In the genomic region with DNA sequence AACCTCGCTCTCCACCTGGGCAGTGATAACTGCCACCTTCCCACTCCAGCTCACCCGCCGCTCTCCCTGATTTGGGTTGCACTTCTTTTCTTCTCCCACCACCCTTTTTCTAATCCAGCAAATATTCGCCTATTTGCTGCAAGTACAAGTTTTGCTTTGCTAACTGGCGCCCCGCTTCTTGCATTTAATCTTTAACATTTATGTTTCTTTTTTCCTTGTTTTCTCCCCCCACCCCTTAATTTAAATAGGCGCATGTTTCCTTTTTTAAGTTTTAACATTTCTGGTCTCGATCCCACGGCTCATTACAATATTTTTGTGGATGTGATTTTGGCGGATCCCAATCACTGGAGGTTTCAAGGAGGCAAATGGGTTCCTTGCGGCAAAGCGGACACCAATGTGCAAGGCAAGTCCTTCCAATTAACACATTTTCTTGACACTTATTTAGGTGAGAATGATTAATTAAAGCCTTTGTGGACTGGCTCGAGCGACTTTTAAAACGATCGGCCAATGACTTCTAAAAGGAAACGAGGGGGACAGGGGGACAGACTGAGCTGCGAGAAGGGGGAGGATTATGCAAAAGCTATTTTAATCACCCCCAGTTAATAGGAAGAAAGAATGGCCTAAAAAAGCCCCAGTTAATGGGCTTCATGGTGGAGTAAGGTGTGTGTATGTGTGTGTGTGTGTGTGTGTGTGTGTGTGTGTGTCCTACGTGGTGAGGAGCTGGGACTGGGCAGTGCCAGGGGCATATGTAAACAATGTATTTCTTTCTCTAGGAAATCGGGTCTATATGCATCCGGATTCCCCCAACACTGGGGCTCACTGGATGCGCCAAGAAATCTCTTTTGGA, we compare ENCODE assay signal across 15 cellular contexts. TPM values are rescaled to one million over a fixed set of nuclear protein-coding genes. Genes with fewer than 3 reads are reported as not detected.
DNase-seq lines count a peak whose midpoint lies in the region; ATAC-seq, FAIRE-seq and TF ChIP-seq lines count a peak whose summit lies in the region.
"Had no signal": no experiment of that assay in that cellular context is flagged by ENCODE, and none has a peak within 500 bp of the region (broad histone marks: within the 10 kb centered on the region; RNA-seq: fewer than 3 reads in every experiment).

No MANE protein-coding gene starts in this region.

- no peak for FAIRE-seq in A549 (lab: Jason Lieb, UNC)

- no peak overlapping the region for H2AK5ac ChIP-seq in mesendoderm (ENCODE audit: low read length)

- H3K27ac ChIP-seq in A549 (no peak overlapping the region), mesendoderm (ENCODE audit: low read depth, low read length) (no peak overlapping the region)
- no peak overlapping the region for H3K27ac ChIP-seq in CD8-positive, alpha-beta memory T cell (ENCODE audit: low read depth, low read length)
- H3K27ac ChIP-seq: BLaER1 treated with 17β-estradiol and CSF1 and Interleukin-3, amounts not matched to agents 10 nM and 100 nM; gastroesophageal sphincter; SJSA1 had no signal

- H3K18ac ChIP-seq in mesendoderm (ENCODE audit: low read length) = no peak overlapping the region

- no peak overlapping the region for H2BK5ac ChIP-seq in mesendoderm (ENCODE audit: low read length)

- no peak overlapping the region for H4K5ac ChIP-seq in mesendoderm (ENCODE audit: low read length)

- no peak for TF ChIP-seq RAD21 in A549 (conservative IDR thresholded peaks at IDR 0.05 in 1 of 2, IDR thresholded peaks at IDR 0.05 in 1 of 2)

- CTCF ChIA-PET in A549 (lab: Yijun Ruan, JAX) = no interaction called here
- CTCF ChIA-PET in CD8-positive, alpha-beta memory T cell (lab: Charles Lee) = no interaction called here
- CTCF ChIA-PET in activated CD4-positive, alpha-beta memory T cell treated with anti-CD3 and anti-CD28 coated beads, Interleukin-2, amount 10 ng/mL, durations not matched to agents 7 days and 5 days (lab: Charles Lee) = no interaction called here

- TF ChIP-seq POLR2A in A549 (IDR thresholded peaks at IDR 0.05; ENCODE audit: low read length) (no peak), GM18505 (IDR thresholded peaks at IDR 0.05; ENCODE audit: borderline replicate concordance, extremely low read depth, insufficient read depth, insufficient read length) (no peak)

- no peak for TF ChIP-seq CTCF in A549 (IDR thresholded peaks at IDR 0.05)

- H3K4me3 Mint-ChIP-seq in CD8-positive, alpha-beta memory T cell = peak overlapping the region in 5 of 7 donors; percentile 10 to 83 (median 56)
- H3K4me3 Mint-ChIP-seq in activated CD4-positive, alpha-beta memory T cell treated with anti-CD3 and anti-CD28 coated beads, Interleukin-2, amount 10 ng/mL, durations not matched to agents 7 days and 5 days = peak overlapping the region; percentile 21

- no peak for TF ChIP-seq EP300 in A549 (IDR thresholded peaks at IDR 0.05)

- H3K9ac ChIP-seq in mesendoderm (ENCODE audit: low read length) = peak overlapping the region; percentile 31
- H3K9ac ChIP-seq: BLaER1 treated with 17β-estradiol and CSF1 and Interleukin-3, amounts not matched to agents 10 nM and 100 nM had no signal

- H3K23ac ChIP-seq in mesendoderm (ENCODE audit: low read length) = peak overlapping the region; percentile 10

- H3K27ac Mint-ChIP-seq in CD8-positive, alpha-beta memory T cell = peak overlapping the region in 1 of 8 donors; percentile 11
- H3K27ac Mint-ChIP-seq in activated CD4-positive, alpha-beta memory T cell treated with anti-CD3 and anti-CD28 coated beads, Interleukin-2, amount 10 ng/mL, durations not matched to agents 7 days and 5 days = no peak overlapping the region

- no peaks in the 10 kb centered on the region for H3K79me1 ChIP-seq in mesendoderm (ENCODE audit: low read length)

- peak overlapping the region; percentile 34 for H3K56ac ChIP-seq in mesendoderm (ENCODE audit: low read length)

- H3K9me3 Mint-ChIP-seq in CD8-positive, alpha-beta memory T cell = peaks cover 0 to 5% (median 0%) of the 10 kb centered on the region in 5 donors
- no peaks in the 10 kb centered on the region for H3K9me3 Mint-ChIP-seq in activated CD4-positive, alpha-beta memory T cell treated with anti-CD3 and anti-CD28 coated beads, Interleukin-2, amount 10 ng/mL, durations not matched to agents 7 days and 5 days

- no peak overlapping the region for H2BK15ac ChIP-seq in mesendoderm (replicated peaks; ENCODE audit: low read depth)

- H3K4me1 ChIP-seq in A549 (no peaks in the 10 kb centered on the region), mesendoderm (ENCODE audit: control insufficient read depth, low read depth, low read length) (peaks cover 16% of the 10 kb centered on the region)
- H3K4me1 ChIP-seq in CD8-positive, alpha-beta memory T cell (ENCODE audit: insufficient read depth, low read length) = peaks cover 27% of the 10 kb centered on the region

- POLR2A ChIA-PET in A549 (lab: Yijun Ruan, JAX) = no interaction called here
- POLR2A ChIA-PET in CD8-positive, alpha-beta memory T cell (lab: Charles Lee) = no interaction called here
- POLR2A ChIA-PET in activated CD4-positive, alpha-beta memory T cell treated with anti-CD3 and anti-CD28 coated beads, Interleukin-2, amount 10 ng/mL, durations not matched to agents 7 days and 5 days (lab: Charles Lee) = interaction anchor here (0.6 kb wide), 1 partner anchor 584 kb away, joined by 3 read pairs; no protein-coding TSS in a partner anchor

- peaks cover 69 to 87% of the 10 kb centered on the region in 2 donors for H3K27me3 Mint-ChIP-seq in CD8-positive, alpha-beta memory T cell
- H3K27me3 Mint-ChIP-seq in activated CD4-positive, alpha-beta memory T cell treated with anti-CD3 and anti-CD28 coated beads, Interleukin-2, amount 10 ng/mL, durations not matched to agents 7 days and 5 days = peaks cover 82% of the 10 kb centered on the region

- peaks cover 39 to 58% (median 55%) of the 10 kb centered on the region in 3 donors for H3K4me1 Mint-ChIP-seq in CD8-positive, alpha-beta memory T cell
- peaks cover 49% of the 10 kb centered on the region for H3K4me1 Mint-ChIP-seq in activated CD4-positive, alpha-beta memory T cell treated with anti-CD3 and anti-CD28 coated beads, Interleukin-2, amount 10 ng/mL, durations not matched to agents 7 days and 5 days

- DNase-seq in A549 (ENCODE audit: low read depth in 1 of 2, low spot score in 1 of 2) (no peak), mesendoderm (peak; percentile 54), NCI-H524 treated with DMSO at 0.1 percent for 48 hours (lab: John Stamatoyannopoulos, UW) (no peak), NOMO-1 (lab: John Stamatoyannopoulos, UW; ENCODE audit: unreplicated experiment in 2 of 2) (no peak)
- no peak for DNase-seq in CD8-positive, alpha-beta memory T cell
- no peak for DNase-seq in activated CD4-positive, alpha-beta memory T cell treated with anti-CD3 and anti-CD28 coated beads, Interleukin-2, amount 10 ng/mL, durations not matched to agents 7 days and 5 days
- DNase-seq: activated effector memory CD4-positive, alpha-beta T cell treated with Interleukin-2 at 50 U/mL for 16 hours; GOT3; NCI-H2081 treated with DMSO at 0.1 percent for 48 hours; stimulated activated CD4-positive, alpha-beta T cell treated with anti-CD3 and anti-CD28 coated beads, Interleukin-4, amount 100 ng/mL, for 24 hours had no signal

- H2BK120ac ChIP-seq in mesendoderm (ENCODE audit: low read depth, low read length) = no peak overlapping the region

- H3K36me3 Mint-ChIP-seq in CD8-positive, alpha-beta memory T cell = no peaks in the 10 kb centered on the region
- H3K36me3 Mint-ChIP-seq in activated CD4-positive, alpha-beta memory T cell treated with anti-CD3 and anti-CD28 coated beads, Interleukin-2, amount 10 ng/mL, durations not matched to agents 7 days and 5 days (ENCODE audit: low read depth) = peaks cover 5% of the 10 kb centered on the region

- 68% methylated on average over 22 of the region's 22 CpGs for WGBS in A549 (ENCODE audit: missing lambda C conversion rate)
- WGBS in mesendoderm (ENCODE audit: extremely low coverage, insufficient coverage, low lambda C conversion rate) = no CpG with 5 or more reads among the region's 22 CpGs

- no peak overlapping the region for H4K8ac ChIP-seq in mesendoderm (ENCODE audit: low read depth, low read length)

- no peak overlapping the region for H3K4ac ChIP-seq in mesendoderm (ENCODE audit: low read depth, low read length)

- peak overlapping the region; percentile 24; the same call in 1 of the 3 replicates for H3K4me3 ChIP-seq in A549
- H3K4me3 ChIP-seq in CD8-positive, alpha-beta memory T cell (ENCODE audit: low read length) = no peak overlapping the region
- H3K4me3 ChIP-seq in mesendoderm (ENCODE audit: low read length) = no peak overlapping the region
- H3K4me3 ChIP-seq: SJSA1 had no signal

- H3K4me2 ChIP-seq in A549 (peak overlapping the region; percentile 64), mesendoderm (ENCODE audit: low read length) (peak overlapping the region; percentile 37)

- peaks cover 69% of the 10 kb centered on the region for H3K27me3 ChIP-seq in CD8-positive, alpha-beta memory T cell (ENCODE audit: insufficient read depth, low read length, poor library complexity, severe bottlenecking)
- H3K27me3 ChIP-seq in mesendoderm (ENCODE audit: insufficient read depth, low read length, poor library complexity) = peaks cover 55% of the 10 kb centered on the region
- H3K27me3 ChIP-seq: SJSA1 had no signal

- H3K9me3 ChIP-seq in A549 = no peaks in the 10 kb centered on the region
- H3K9me3 ChIP-seq in CD8-positive, alpha-beta memory T cell (ENCODE audit: low read length) = no peaks in the 10 kb centered on the region
- H3K9me3 ChIP-seq: gastroesophageal sphincter, SJSA1 had no signal

- ATAC-seq in A549 (no peak), GM18505 (IDR thresholded peaks at IDR 0.05; ENCODE audit: unreplicated experiment) (no peak), HG02678 (IDR thresholded peaks at IDR 0.05; ENCODE audit: unreplicated experiment) (no peak)
- ATAC-seq: gastroesophageal sphincter had no signal

- no peaks in the 10 kb centered on the region for H3K79me2 ChIP-seq in mesendoderm (ENCODE audit: control insufficient read depth, insufficient read depth, low read length)

- no peaks in the 10 kb centered on the region for H3K36me3 ChIP-seq in CD8-positive, alpha-beta memory T cell (ENCODE audit: insufficient read depth, low read length)
- H3K36me3 ChIP-seq in mesendoderm (ENCODE audit: control insufficient read depth, insufficient read depth, low read length) = no peaks in the 10 kb centered on the region
- H3K36me3 ChIP-seq: gastroesophageal sphincter, SJSA1 had no signal

TF ChIP-seq in A549, 52 proteins besides CTCF, POLR2A, EP300 and RAD21:
- TF ChIP-seq GATA3 (IDR thresholded peaks at IDR 0.05; ENCODE audit: borderline replicate concordance) = no peak

RNA-seq across cellular contexts. Expression of gene TBR1, which starts 1.6 kb away (rescaled TPM):
- polyA plus RNA-seq in A549 (2011; rRNA removed) = 0.01 TPM in 1 of 2 replicates, not detected in the other
- polyA plus RNA-seq in A549 (2012; cell fraction: cytosol; rRNA removed) = under 0.01 TPM in 1 of 2 replicates, not detected in the other
- 0.10 and 0.17 TPM in 2 replicates for polyA plus RNA-seq in A549 (2012; cell fraction: nucleus; rRNA removed)
- polyA plus RNA-seq in A549 (2017; fragmentation: RNase III; extraction: RNeasy Plus Mini Kit Qiagen cat#74134 plus additional on column Dnase treatment) = 0.07 to 0.09 TPM (median 0.09 TPM) in 3 replicates
- polyA minus RNA-seq in A549 (2011; rRNA and poly(A)+ RNA removed) = 0.04 and 0.05 TPM in 2 replicates
- not detected for total RNA-seq in CD8-positive, alpha-beta memory T cell
- polyA plus RNA-seq in CD8-positive, alpha-beta memory T cell = not detected
- not detected for total RNA-seq in activated CD4-positive, alpha-beta memory T cell treated with anti-CD3 and anti-CD28 coated beads, Interleukin-2, amount 10 ng/mL, durations not matched to agents 7 days and 5 days
- 0.20 TPM for polyA plus RNA-seq in mesendoderm (2013, experiment 1 of 2)
- 0.13 TPM for polyA plus RNA-seq in mesendoderm (2013, experiment 2 of 2)
- total RNA-seq: gastroesophageal sphincter had no signal
